23 cellular contexts compared by ENCODE assay signal in the genomic region with DNA sequence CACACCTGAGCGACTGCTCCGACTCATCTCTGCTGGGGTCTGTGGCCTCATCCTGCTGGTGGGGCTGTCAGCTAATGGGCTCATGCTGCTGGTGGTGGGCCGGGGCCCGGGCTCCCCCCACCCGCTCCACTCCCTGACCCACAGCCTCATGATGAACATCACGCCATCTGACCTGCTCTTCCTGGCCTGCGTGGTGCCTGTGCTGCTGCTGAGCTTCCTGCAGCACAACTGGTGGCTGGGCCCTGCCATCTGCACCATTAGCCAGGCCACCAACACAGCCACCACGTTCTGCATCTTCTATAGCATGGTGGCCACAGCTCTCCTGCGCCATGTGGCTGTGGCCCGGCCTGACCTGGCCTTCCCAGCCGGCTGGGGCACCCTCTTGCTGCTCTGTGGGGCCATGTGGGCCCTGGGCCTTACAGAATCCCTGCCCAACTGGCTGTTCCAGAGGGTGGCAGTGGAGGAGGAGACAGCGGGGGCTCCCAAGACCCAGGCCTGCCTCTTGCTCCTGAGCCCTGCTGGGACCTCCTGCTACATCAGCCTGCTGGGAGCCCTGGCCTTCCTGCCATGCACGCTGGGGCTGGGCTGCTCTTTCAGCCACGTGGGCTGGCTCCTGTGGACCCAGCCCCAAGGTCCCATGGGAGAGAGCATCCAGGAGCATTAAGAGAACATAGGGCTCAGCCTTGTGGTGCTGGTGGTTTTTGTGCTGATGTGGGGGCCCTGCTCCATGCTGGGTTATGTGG. TPM values are rescaled to one million over a fixed set of nuclear protein-coding genes. Genes with fewer than 3 reads are reported as not detected.
DNase-seq lines count a peak whose midpoint lies in the region; ATAC-seq, FAIRE-seq and TF ChIP-seq lines count a peak whose summit lies in the region.
"Had no signal": no experiment of that assay in that cellular context is flagged by ENCODE, and none has a peak within 500 bp of the region (broad histone marks: within the 10 kb centered on the region; RNA-seq: fewer than 3 reads in every experiment).

No MANE protein-coding gene starts in this region.

- POLR2A ChIA-PET in HepG2 (lab: Yijun Ruan, JAX) = no interaction called here

- no peak overlapping the region for H3K4me3 ChIP-seq in HepG2 (replicated peaks in 1 of 3; ENCODE audit: insufficient read depth in 1 of 3, low read depth in 2 of 3, low read length in 3 of 3)
- H3K4me3 ChIP-seq in right lobe of liver = no peak overlapping the region
- no peak overlapping the region for H3K4me3 ChIP-seq in NB4 (ENCODE audit: low read depth, low read length)

- no peaks in the 10 kb centered on the region for H4K20me1 ChIP-seq in HepG2 (ENCODE audit: insufficient read depth, low read length)

- H3K9ac ChIP-seq in HepG2 (ENCODE audit: insufficient read depth, low read depth, low read length) = no peak overlapping the region

- H3K27ac ChIP-seq in HepG2 (ENCODE audit: extremely low read length, insufficient read depth, low read length) (no peak overlapping the region), right lobe of liver (no peak overlapping the region)
- H3K27ac ChIP-seq: C4-2B had no signal

- no peaks in the 10 kb centered on the region for H3K79me2 ChIP-seq in HepG2 (ENCODE audit: insufficient read depth, low read length)

- no peak overlapping the region for H3K4me2 ChIP-seq in HepG2 (ENCODE audit: low read depth, low read length)

- H3K9me3 Mint-ChIP-seq in memory B cell = no peaks in the 10 kb centered on the region
- H3K9me3 Mint-ChIP-seq: CD8-positive, alpha-beta T cell had no signal

- no peak overlapping the region for H3K4me3 Mint-ChIP-seq in memory B cell
- H3K4me3 Mint-ChIP-seq: CD8-positive, alpha-beta T cell had no signal

- TF ChIP-seq POLR2A in HepG2 (IDR thresholded peaks at IDR 0.05; ENCODE audit: insufficient read depth in 1 of 2, low read depth in 2 of 2, low read length in 2 of 2) (no peak), right lobe of liver (IDR thresholded peaks at IDR 0.05) (no peak), NB4 (IDR thresholded peaks at IDR 0.05; ENCODE audit: extremely low read depth, insufficient read length) (no peak)

- in situ Hi-C loops in HepG2 (cut with HindIII; ENCODE audit: extremely low pct_ligation_motif_present, low pct_unique_long_range_greater_than_20kb) = no loop called here

- CTCF ChIA-PET in HepG2 (lab: Yijun Ruan, JAX; ENCODE audit: low intra/inter-chr PET ratio, low total read pairs) = no interaction called here

- TF ChIP-seq RAD21 in HepG2 (CRISPR knock-in tag; IDR thresholded peaks at IDR 0.05) = no peak

- no peaks in the 10 kb centered on the region for H3K9me3 ChIP-seq in HepG2 (ENCODE audit: low read length)
- no peaks in the 10 kb centered on the region for H3K9me3 ChIP-seq in right lobe of liver
- H3K9me3 ChIP-seq: Caco-2 had no signal

- no peak for FAIRE-seq in HepG2 (lab: Jason Lieb, UNC)

- peaks cover 39% of the 10 kb centered on the region for H3K4me1 Mint-ChIP-seq in memory B cell

- no peaks in the 10 kb centered on the region for H3K27me3 Mint-ChIP-seq in memory B cell

- H3K36me3 ChIP-seq in HepG2 (replicated peaks in 1 of 2; ENCODE audit: control insufficient read depth in 1 of 2, insufficient read depth in 2 of 2, low read length in 2 of 2) (no peaks in the 10 kb centered on the region), right lobe of liver (no peaks in the 10 kb centered on the region)

- no TSS peak for BruUV-seq in HepG2 (replicated peaks; lab: Mats Ljungman, UMichigan)

- no peak for DNase-seq in HepG2 (ENCODE audit: low spot score)
- no peak for DNase-seq in right lobe of liver
- DNase-seq in NB4 (ENCODE audit: low read depth) = peak; percentile 51
- DNase-seq in memory B cell (ENCODE audit: low spot score in 2 of 2) = no peak
- no peak for DNase-seq in AG08396 (ENCODE audit: low spot score)
- DNase-seq in GM03348 (ENCODE audit: low spot score) = no peak
- no peak for DNase-seq in activated CD4-positive, alpha-beta T cell treated with anti-CD3 and anti-CD28 coated beads for 48 hours
- DNase-seq: Caco-2; CD8-positive, alpha-beta T cell; EL; GDM1; Karpas-422; NCI-H1092 treated with DMSO at 0.1 percent for 48 hours; NCI-H1436; NCI-H187 treated with DMSO at 0.1 percent for 48 hours; NCI-H446; NCI-H524 treated with DMSO at 0.1 percent for 48 hours; NCI-H774 had no signal

- intact Hi-C loops in HepG2 (cut with micrococcal nuclease; ENCODE audit: unreplicated experiment) = no loop called here
- intact Hi-C loops in right lobe of liver (cut with DNase I) = no loop called here

- no peak for TF ChIP-seq CTCF in HepG2 (CRISPR knock-in tag; IDR thresholded peaks at IDR 0.05)
- TF ChIP-seq CTCF in right lobe of liver (IDR thresholded peaks at IDR 0.05) = no peak
- no peak for TF ChIP-seq CTCF in NB4 (IDR thresholded peaks at IDR 0.05; ENCODE audit: low read depth, low read length)

- WGBS in HepG2 (ENCODE audit: low lambda C conversion rate) = 40% methylated on average over 14 of the region's 14 CpGs
- WGBS in right lobe of liver (ENCODE audit: insufficient coverage, low coverage, low lambda C conversion rate, missing lambda C conversion rate) = 60% methylated on average over 1 of the region's 14 CpGs

- ATAC-seq in HepG2 (peak; percentile 17), right lobe of liver (no peak), memory B cell (ENCODE audit: low read depth) (no peak)
- ATAC-seq: CD8-positive, alpha-beta T cell; HCT116; SK-N-SH treated with all-trans-retinoic acid at 6 μM for 48 hours had no signal

- H3K4me1 ChIP-seq in HepG2 (ENCODE audit: insufficient read depth, low read length) (no peaks in the 10 kb centered on the region), right lobe of liver (peaks cover 0 to 6% (median 0%) of the 10 kb centered on the region in 4 donors)
- H3K4me1 ChIP-seq: Caco-2 had no signal

- peaks cover 8% of the 10 kb centered on the region for H3K36me3 Mint-ChIP-seq in memory B cell
- H3K36me3 Mint-ChIP-seq: CD8-positive, alpha-beta T cell had no signal

- no peak overlapping the region for H2AFZ ChIP-seq in HepG2 (ENCODE audit: low read length)

- no peak for TF ChIP-seq EP300 in HepG2 (IDR thresholded peaks at IDR 0.05; ENCODE audit: low read depth in 2 of 2, low read length in 2 of 2)
- no peak for TF ChIP-seq EP300 in HepG2 (CRISPR knock-in tag; IDR thresholded peaks at IDR 0.05; ENCODE audit: borderline replicate concordance)

- H3K27me3 ChIP-seq in HepG2 (ENCODE audit: control insufficient read depth in 1 of 2, insufficient read depth in 2 of 2, low read length in 2 of 2) (peaks cover 23 to 84% of the 10 kb centered on the region in 2 experiments), right lobe of liver (no peaks in the 10 kb centered on the region)

- H3K27ac Mint-ChIP-seq in memory B cell = peak overlapping the region; percentile 24
- H3K27ac Mint-ChIP-seq: CD8-positive, alpha-beta T cell had no signal

RNA-seq across cellular contexts. Expression of a gene that starts 39.6 kb away (rescaled TPM):
- not detected in 2 replicates for total RNA-seq in HepG2 (2016; rRNA removed; fragmentation: Illumina TruSeq; extraction: Trizol)
- total RNA-seq in HepG2 (2016; cell fraction: cytosol; rRNA removed; fragmentation: Illumina TruSeq; extraction: Trizol; ENCODE audit: low read depth) = not detected in 2 replicates
- not detected in 2 replicates for total RNA-seq in HepG2 (2016; cell fraction: insoluble cytoplasmic fraction; rRNA removed; fragmentation: Illumina TruSeq; extraction: Trizol)
- not detected in 2 replicates for total RNA-seq in HepG2 (2016; cell fraction: membrane; rRNA removed; fragmentation: Illumina TruSeq; extraction: Trizol)
- not detected in 2 replicates for total RNA-seq in HepG2 (2016; cell fraction: nucleus; rRNA removed; fragmentation: Illumina TruSeq; extraction: Trizol)
- not detected in 2 replicates for polyA plus RNA-seq in HepG2 (2011; rRNA removed)
- not detected in 2 replicates for polyA plus RNA-seq in HepG2 (2011; cell fraction: cytosol; rRNA removed)
- 0.09 TPM in 1 of 2 replicates, not detected in the other for polyA plus RNA-seq in HepG2 (2011; cell fraction: nucleus; rRNA removed)
- polyA plus RNA-seq in HepG2 (2012) = not detected in 2 replicates
- not detected in 2 replicates for polyA plus RNA-seq in HepG2 (2016; cell fraction: cytosol; fragmentation: Illumina TruSeq; extraction: Trizol; ENCODE audit: low read depth)
- not detected in 2 replicates for polyA plus RNA-seq in HepG2 (2016; cell fraction: insoluble cytoplasmic fraction; fragmentation: Illumina TruSeq; extraction: Trizol; ENCODE audit: low read depth)
- not detected in 2 replicates for polyA plus RNA-seq in HepG2 (2016; cell fraction: membrane; fragmentation: Illumina TruSeq; extraction: Trizol; ENCODE audit: low read depth)
- 0.13 TPM in 1 of 2 replicates, not detected in the other for polyA plus RNA-seq in HepG2 (2016; cell fraction: nucleus; fragmentation: Illumina TruSeq; extraction: Trizol; ENCODE audit: insufficient read depth, low read depth)
- polyA minus RNA-seq in HepG2 (2011; rRNA and poly(A)+ RNA removed; ENCODE audit: low replicate concordance) = 0.02 TPM in 1 of 2 replicates, not detected in the other
- polyA minus RNA-seq in HepG2 (2011; cell fraction: cytosol; rRNA and poly(A)+ RNA removed) = not detected in 2 replicates
- polyA minus RNA-seq in HepG2 (2011; cell fraction: nucleus; rRNA and poly(A)+ RNA removed) = 0.13 TPM in 1 of 2 replicates, not detected in the other
- under 1 TPM in 3 of 6 experiments, not detected in 3; 0.05 to 0.07 (median 0.07) TPM for total RNA-seq in right lobe of liver
- total RNA-seq: A172, Caco-2, H4 had no signal

RNA-seq across cellular contexts. Expression of a gene that starts 58.7 kb away (rescaled TPM):
- 56.0 and 60.7 TPM in 2 replicates for total RNA-seq in HepG2 (2016; rRNA removed; fragmentation: Illumina TruSeq; extraction: Trizol)
- 14.1 and 14.6 TPM in 2 replicates for total RNA-seq in HepG2 (2016; cell fraction: cytosol; rRNA removed; fragmentation: Illumina TruSeq; extraction: Trizol; ENCODE audit: low read depth)
- 60.2 and 60.7 TPM in 2 replicates for total RNA-seq in HepG2 (2016; cell fraction: insoluble cytoplasmic fraction; rRNA removed; fragmentation: Illumina TruSeq; extraction: Trizol)
- total RNA-seq in HepG2 (2016; cell fraction: membrane; rRNA removed; fragmentation: Illumina TruSeq; extraction: Trizol) = 35.8 and 37.2 TPM in 2 replicates
- total RNA-seq in HepG2 (2016; cell fraction: nucleus; rRNA removed; fragmentation: Illumina TruSeq; extraction: Trizol) = 39.4 and 41.1 TPM in 2 replicates
- 92.1 and 131 TPM in 2 replicates for polyA plus RNA-seq in HepG2 (2011; rRNA removed)
- 101 and 109 TPM in 2 replicates for polyA plus RNA-seq in HepG2 (2011; cell fraction: cytosol; rRNA removed)
- 99.7 and 130 TPM in 2 replicates for polyA plus RNA-seq in HepG2 (2011; cell fraction: nucleus; rRNA removed)
- polyA plus RNA-seq in HepG2 (2012) = 25.4 and 74.5 TPM in 2 replicates
- polyA plus RNA-seq in HepG2 (2016; cell fraction: cytosol; fragmentation: Illumina TruSeq; extraction: Trizol; ENCODE audit: low read depth) = 11.7 and 12.8 TPM in 2 replicates
- polyA plus RNA-seq in HepG2 (2016; cell fraction: insoluble cytoplasmic fraction; fragmentation: Illumina TruSeq; extraction: Trizol; ENCODE audit: low read depth) = 67.9 and 74.3 TPM in 2 replicates
- polyA plus RNA-seq in HepG2 (2016; cell fraction: membrane; fragmentation: Illumina TruSeq; extraction: Trizol; ENCODE audit: low read depth) = 27.1 and 27.5 TPM in 2 replicates
- 70.1 and 78.2 TPM in 2 replicates for polyA plus RNA-seq in HepG2 (2016; cell fraction: nucleus; fragmentation: Illumina TruSeq; extraction: Trizol; ENCODE audit: insufficient read depth, low read depth)
- 52.9 and 74.7 TPM in 2 replicates for polyA minus RNA-seq in HepG2 (2011; rRNA and poly(A)+ RNA removed; ENCODE audit: low replicate concordance)
- 33.1 and 37.9 TPM in 2 replicates for polyA minus RNA-seq in HepG2 (2011; cell fraction: cytosol; rRNA and poly(A)+ RNA removed)
- polyA minus RNA-seq in HepG2 (2011; cell fraction: nucleus; rRNA and poly(A)+ RNA removed) = 23.8 and 39.9 TPM in 2 replicates
- total RNA-seq in right lobe of liver = 100 to 1,000 TPM in 1 of 6 experiments, 10 to 100 TPM in 5; 20.0 to 124 (median 58.6) TPM
